Comparison of ENCODE assay signal across 1 cellular context in the genomic region with DNA sequence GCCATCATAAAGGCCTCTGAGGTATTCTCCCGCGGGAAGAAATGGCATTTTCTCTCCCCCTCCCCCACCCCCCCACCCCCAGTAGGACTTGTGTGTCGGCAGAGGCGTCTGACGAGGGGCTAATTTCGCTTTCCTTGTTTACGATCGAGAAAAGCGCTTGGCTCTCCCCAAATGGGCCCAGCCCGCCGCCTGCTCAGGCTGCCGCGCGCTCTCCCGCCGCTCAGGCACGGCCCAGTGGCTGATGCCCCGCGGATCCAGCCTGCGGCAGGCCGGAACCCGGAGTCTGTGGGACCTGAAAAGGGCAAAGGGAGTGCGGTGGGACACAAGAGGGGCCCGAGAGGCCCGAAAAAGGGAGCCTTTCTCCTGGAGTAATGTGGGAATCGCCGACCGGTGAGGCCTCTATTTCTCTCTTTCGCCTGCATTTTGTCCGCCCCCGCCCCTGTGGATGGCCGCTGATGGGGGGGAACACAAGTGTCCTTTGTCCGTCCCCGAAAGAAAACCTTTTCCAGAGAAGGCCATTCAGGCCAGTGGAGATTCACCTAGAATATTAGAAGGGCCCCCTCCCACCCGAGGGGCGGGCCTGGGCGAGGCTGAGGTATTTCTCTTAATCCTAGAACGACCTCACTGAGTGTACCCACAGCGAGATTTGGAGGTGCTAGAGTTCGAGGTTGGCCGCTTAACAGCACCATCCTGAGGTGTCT.
TF ChIP-seq lines count a peak whose summit lies in the region.

No MANE protein-coding gene starts in this region.

TF ChIP-seq in HEK293, 187 proteins besides CTCF, POLR2A, EP300 and RAD21 (continued from another document):
- TF ChIP-seq, protein P1, sequence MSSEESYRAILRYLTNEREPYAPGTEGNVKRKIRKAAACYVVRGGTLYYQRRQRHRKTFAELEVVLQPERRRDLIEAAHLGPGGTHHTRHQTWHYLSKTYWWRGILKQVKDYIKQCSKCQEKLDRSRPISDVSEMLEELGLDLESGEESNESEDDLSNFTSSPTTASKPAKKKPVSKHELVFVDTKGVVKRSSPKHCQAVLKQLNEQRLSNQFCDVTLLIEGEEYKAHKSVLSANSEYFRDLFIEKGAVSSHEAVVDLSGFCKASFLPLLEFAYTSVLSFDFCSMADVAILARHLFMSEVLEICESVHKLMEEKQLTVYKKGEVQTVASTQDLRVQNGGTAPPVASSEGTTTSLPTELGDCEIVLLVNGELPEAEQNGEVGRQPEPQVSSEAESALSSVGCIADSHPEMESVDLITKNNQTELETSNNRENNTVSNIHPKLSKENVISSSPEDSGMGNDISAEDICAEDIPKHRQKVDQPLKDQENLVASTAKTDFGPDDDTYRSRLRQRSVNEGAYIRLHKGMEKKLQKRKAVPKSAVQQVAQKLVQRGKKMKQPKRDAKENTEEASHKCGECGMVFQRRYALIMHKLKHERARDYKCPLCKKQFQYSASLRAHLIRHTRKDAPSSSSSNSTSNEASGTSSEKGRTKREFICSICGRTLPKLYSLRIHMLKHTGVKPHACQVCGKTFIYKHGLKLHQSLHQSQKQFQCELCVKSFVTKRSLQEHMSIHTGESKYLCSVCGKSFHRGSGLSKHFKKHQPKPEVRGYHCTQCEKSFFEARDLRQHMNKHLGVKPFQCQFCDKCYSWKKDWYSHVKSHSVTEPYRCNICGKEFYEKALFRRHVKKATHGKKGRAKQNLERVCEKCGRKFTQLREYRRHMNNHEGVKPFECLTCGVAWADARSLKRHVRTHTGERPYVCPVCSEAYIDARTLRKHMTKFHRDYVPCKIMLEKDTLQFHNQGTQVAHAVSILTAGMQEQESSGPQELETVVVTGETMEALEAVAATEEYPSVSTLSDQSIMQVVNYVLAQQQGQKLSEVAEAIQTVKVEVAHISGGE (tag by site-specific recombination; conservative IDR thresholded peaks at IDR 0.05; ENCODE audit: low read depth), result peak; percentile 56; the same call in 1 of the 2 replicates
- TF ChIP-seq ZNF777 (tag by site-specific recombination; IDR thresholded peaks at IDR 0.05; ENCODE audit: borderline replicate concordance), result no peak
- TF ChIP-seq ZNF157 (tag by site-specific recombination; IDR thresholded peaks at IDR 0.05), result no peak
- no peak for TF ChIP-seq ZSCAN16 (tag by site-specific recombination; IDR thresholded peaks at IDR 0.05)
- no peak for TF ChIP-seq ZNF2 (tag by site-specific recombination; IDR thresholded peaks at IDR 0.05)
- TF ChIP-seq ZNF23 (tag by site-specific recombination; IDR thresholded peaks at IDR 0.05; ENCODE audit: borderline replicate concordance), result no peak
- TF ChIP-seq ZNF791 (tag by site-specific recombination; IDR thresholded peaks at IDR 0.05), result no peak
- TF ChIP-seq IKZF3 (tag by site-specific recombination; IDR thresholded peaks at IDR 0.05), result peak; percentile 6; the same call in 1 of the 2 replicates
- no peak for TF ChIP-seq ZNF223 (tag by site-specific recombination; IDR thresholded peaks at IDR 0.05)
- TF ChIP-seq ZNF629 (tag by site-specific recombination; IDR thresholded peaks at IDR 0.05), result peak; percentile 25; the same call in 1 of the 2 replicates
- TF ChIP-seq, protein P2, sequence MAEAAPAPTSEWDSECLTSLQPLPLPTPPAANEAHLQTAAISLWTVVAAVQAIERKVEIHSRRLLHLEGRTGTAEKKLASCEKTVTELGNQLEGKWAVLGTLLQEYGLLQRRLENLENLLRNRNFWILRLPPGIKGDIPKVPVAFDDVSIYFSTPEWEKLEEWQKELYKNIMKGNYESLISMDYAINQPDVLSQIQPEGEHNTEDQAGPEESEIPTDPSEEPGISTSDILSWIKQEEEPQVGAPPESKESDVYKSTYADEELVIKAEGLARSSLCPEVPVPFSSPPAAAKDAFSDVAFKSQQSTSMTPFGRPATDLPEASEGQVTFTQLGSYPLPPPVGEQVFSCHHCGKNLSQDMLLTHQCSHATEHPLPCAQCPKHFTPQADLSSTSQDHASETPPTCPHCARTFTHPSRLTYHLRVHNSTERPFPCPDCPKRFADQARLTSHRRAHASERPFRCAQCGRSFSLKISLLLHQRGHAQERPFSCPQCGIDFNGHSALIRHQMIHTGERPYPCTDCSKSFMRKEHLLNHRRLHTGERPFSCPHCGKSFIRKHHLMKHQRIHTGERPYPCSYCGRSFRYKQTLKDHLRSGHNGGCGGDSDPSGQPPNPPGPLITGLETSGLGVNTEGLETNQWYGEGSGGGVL (tag by site-specific recombination; IDR thresholded peaks at IDR 0.05), result no peak
- TF ChIP-seq ZNF677 (tag by site-specific recombination; IDR thresholded peaks at IDR 0.05), result no peak
- 0 out of 2 replicates have a peak, but pooled peaks have one; percentile 15 for TF ChIP-seq ZSCAN30 (tag by site-specific recombination; IDR thresholded peaks at IDR 0.05)
- TF ChIP-seq ZNF37A (tag by site-specific recombination; IDR thresholded peaks at IDR 0.05), result no peak
- TF ChIP-seq, protein P3, sequence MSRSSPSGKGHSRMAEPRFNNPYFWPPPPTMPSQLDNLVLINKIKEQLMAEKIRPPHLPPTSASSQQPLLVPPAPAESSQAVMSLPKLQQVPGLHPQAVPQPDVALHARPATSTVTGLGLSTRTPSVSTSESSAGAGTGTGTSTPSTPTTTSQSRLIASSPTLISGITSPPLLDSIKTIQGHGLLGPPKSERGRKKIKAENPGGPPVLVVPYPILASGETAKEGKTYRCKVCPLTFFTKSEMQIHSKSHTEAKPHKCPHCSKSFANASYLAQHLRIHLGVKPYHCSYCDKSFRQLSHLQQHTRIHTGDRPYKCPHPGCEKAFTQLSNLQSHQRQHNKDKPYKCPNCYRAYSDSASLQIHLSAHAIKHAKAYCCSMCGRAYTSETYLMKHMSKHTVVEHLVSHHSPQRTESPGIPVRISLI (tag by site-specific recombination; IDR thresholded peaks at IDR 0.05), result no peak
- TF ChIP-seq SP2 (tag by site-specific recombination; IDR thresholded peaks at IDR 0.05), result peak; percentile 39; the same call in 1 of the 2 replicates
- no peak for TF ChIP-seq ZFP3 (tag by site-specific recombination; IDR thresholded peaks at IDR 0.05; ENCODE audit: low read depth)
- TF ChIP-seq ZNF76 (tag by site-specific recombination; IDR thresholded peaks at IDR 0.05; ENCODE audit: borderline replicate concordance, low read depth), result no peak
- no peak for TF ChIP-seq HOXD13 (CRISPR knock-in tag; IDR thresholded peaks at IDR 0.05; ENCODE audit: borderline replicate concordance)
- TF ChIP-seq ZNF670 (tag by site-specific recombination; IDR thresholded peaks at IDR 0.05; ENCODE audit: low read depth), result no peak
- TF ChIP-seq YY1 (tag by site-specific recombination; IDR thresholded peaks at IDR 0.05), result 0 out of 2 replicates have a peak, but pooled peaks have one; percentile 19
- TF ChIP-seq, protein P4, sequence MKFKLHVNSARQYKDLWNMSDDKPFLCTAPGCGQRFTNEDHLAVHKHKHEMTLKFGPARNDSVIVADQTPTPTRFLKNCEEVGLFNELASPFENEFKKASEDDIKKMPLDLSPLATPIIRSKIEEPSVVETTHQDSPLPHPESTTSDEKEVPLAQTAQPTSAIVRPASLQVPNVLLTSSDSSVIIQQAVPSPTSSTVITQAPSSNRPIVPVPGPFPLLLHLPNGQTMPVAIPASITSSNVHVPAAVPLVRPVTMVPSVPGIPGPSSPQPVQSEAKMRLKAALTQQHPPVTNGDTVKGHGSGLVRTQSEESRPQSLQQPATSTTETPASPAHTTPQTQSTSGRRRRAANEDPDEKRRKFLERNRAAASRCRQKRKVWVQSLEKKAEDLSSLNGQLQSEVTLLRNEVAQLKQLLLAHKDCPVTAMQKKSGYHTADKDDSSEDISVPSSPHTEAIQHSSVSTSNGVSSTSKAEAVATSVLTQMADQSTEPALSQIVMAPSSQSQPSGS (tag by site-specific recombination; IDR thresholded peaks at IDR 0.05; ENCODE audit: low read depth), result no peak
- no peak for TF ChIP-seq ZNF274 (IDR thresholded peaks at IDR 0.05; ENCODE audit: low read length)
- no peak for TF ChIP-seq ZNF274 (tag by site-specific recombination; IDR thresholded peaks at IDR 0.05; ENCODE audit: borderline replicate concordance)
- peak; percentile 39; the same call in 1 of the 2 replicates for TF ChIP-seq GLIS2 (tag by site-specific recombination; IDR thresholded peaks at IDR 0.05)
- TF ChIP-seq, protein P5, sequence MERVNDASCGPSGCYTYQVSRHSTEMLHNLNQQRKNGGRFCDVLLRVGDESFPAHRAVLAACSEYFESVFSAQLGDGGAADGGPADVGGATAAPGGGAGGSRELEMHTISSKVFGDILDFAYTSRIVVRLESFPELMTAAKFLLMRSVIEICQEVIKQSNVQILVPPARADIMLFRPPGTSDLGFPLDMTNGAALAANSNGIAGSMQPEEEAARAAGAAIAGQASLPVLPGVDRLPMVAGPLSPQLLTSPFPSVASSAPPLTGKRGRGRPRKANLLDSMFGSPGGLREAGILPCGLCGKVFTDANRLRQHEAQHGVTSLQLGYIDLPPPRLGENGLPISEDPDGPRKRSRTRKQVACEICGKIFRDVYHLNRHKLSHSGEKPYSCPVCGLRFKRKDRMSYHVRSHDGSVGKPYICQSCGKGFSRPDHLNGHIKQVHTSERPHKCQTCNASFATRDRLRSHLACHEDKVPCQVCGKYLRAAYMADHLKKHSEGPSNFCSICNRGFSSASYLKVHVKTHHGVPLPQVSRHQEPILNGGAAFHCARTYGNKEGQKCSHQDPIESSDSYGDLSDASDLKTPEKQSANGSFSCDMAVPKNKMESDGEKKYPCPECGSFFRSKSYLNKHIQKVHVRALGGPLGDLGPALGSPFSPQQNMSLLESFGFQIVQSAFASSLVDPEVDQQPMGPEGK (tag by site-specific recombination; IDR thresholded peaks at IDR 0.05), result peak; percentile 50
- TF ChIP-seq ZNF174 (tag by site-specific recombination; IDR thresholded peaks at IDR 0.05), result no peak
- TF ChIP-seq ZBTB7A (tag by site-specific recombination; IDR thresholded peaks at IDR 0.05; ENCODE audit: low read depth), result peak; percentile 52; the same call in 1 of the 2 replicates
- TF ChIP-seq ZNF830 (tag by site-specific recombination; IDR thresholded peaks at IDR 0.05; ENCODE audit: low read depth), result no peak
- TF ChIP-seq ZNF133 (tag by site-specific recombination; IDR thresholded peaks at IDR 0.05), result no peak
